Comparison of ENCODE assay signal across 9 cellular contexts in genomic region chr20:58690851-58691250, GRCh38. TPM values are rescaled to one million over a fixed set of nuclear protein-coding genes. Genes with fewer than 3 reads are reported as not detected.
DNase-seq lines count a peak whose midpoint lies in the region; ATAC-seq and TF ChIP-seq lines count a peak whose summit lies in the region.
"Had no signal": no experiment of that assay in that cellular context is flagged by ENCODE, and none has a peak within 500 bp of the region (broad histone marks: within the 10 kb centered on the region; RNA-seq: fewer than 3 reads in every experiment).

No MANE protein-coding gene starts in this region.

- H2AFZ ChIP-seq in fibroblast of lung (ENCODE audit: low read length), result peak overlapping the region; percentile 1

- H4K20me1 ChIP-seq in fibroblast of lung (ENCODE audit: control insufficient read depth, extremely low read depth, insufficient read depth, low read length), result no peaks in the 10 kb centered on the region

- DNase-seq in RWPE2 (ENCODE audit: low spot score) (peak; percentile 26), fibroblast of lung (ENCODE audit: low read depth in 2 of 2) (peak; percentile 23 to 58), omental fat pad (ENCODE audit: low spot score) (no peak), RPMI8226 (no peak), NCI-H2107 (lab: John Stamatoyannopoulos, UW) (no peak), NCI-H1092 treated with DMSO at 0.1 percent for 48 hours (lab: John Stamatoyannopoulos, UW) (no peak)
- DNase-seq in stimulated activated CD4-positive, alpha-beta T cell treated with anti-CD3 and anti-CD28 coated beads, Interleukin-2, amount 100 ng/mL, for 48 hours, result no peak

- ATAC-seq in RWPE2 (ENCODE audit: low read depth), result no peak
- ATAC-seq in omental fat pad (ENCODE audit: low FRiP score), result peak; percentile 39

- no peak for TF ChIP-seq CTCF in C4-2B (conservative IDR thresholded peaks at IDR 0.05)
- no peak for TF ChIP-seq CTCF in RWPE2 (IDR thresholded peaks at IDR 0.05; ENCODE audit: poor library complexity, severe bottlenecking)
- TF ChIP-seq CTCF in fibroblast of lung (conservative IDR thresholded peaks at IDR 0.05 in 1 of 2, IDR thresholded peaks at IDR 0.05 in 1 of 2; ENCODE audit: low read depth in 1 of 2, low read length in 2 of 2), result no peak
- TF ChIP-seq CTCF in omental fat pad (IDR thresholded peaks at IDR 0.05), result no peak

- H3K4me3 ChIP-seq in RWPE2 (ENCODE audit: severe bottlenecking) (no peak overlapping the region), fibroblast of lung (replicated peaks in 1 of 4; ENCODE audit: control extremely low read depth in 1 of 4, insufficient read depth in 1 of 4, low read depth in 3 of 4, low read length in 4 of 4) (no peak overlapping the region)
- H3K4me3 ChIP-seq: SK-N-MC had no signal

- H3K79me2 ChIP-seq in fibroblast of lung (ENCODE audit: control insufficient read depth, insufficient read depth, low read length), result no peaks in the 10 kb centered on the region

- no peaks in the 10 kb centered on the region for H3K9me3 ChIP-seq in RWPE2 (ENCODE audit: severe bottlenecking)
- no peaks in the 10 kb centered on the region for H3K9me3 ChIP-seq in fibroblast of lung (ENCODE audit: control insufficient read depth, insufficient read depth, low read depth, low read length)

- no peaks in the 10 kb centered on the region for H3K27me3 ChIP-seq in RWPE2 (ENCODE audit: insufficient read depth, poor library complexity, severe bottlenecking)
- H3K27me3 ChIP-seq in fibroblast of lung (ENCODE audit: control insufficient read depth, insufficient read depth, low read length), result no peaks in the 10 kb centered on the region

- H3K4me2 ChIP-seq in fibroblast of lung (ENCODE audit: extremely low read depth, insufficient read depth, low read length), result peak overlapping the region; percentile 41

- peaks cover 6% of the 10 kb centered on the region; the same call in 1 of the 2 replicates for H3K36me3 ChIP-seq in RWPE2 (ENCODE audit: low read depth)
- H3K36me3 ChIP-seq in fibroblast of lung (ENCODE audit: control insufficient read depth, insufficient read depth, low read length), result peaks cover 1% of the 10 kb centered on the region

- no peak overlapping the region for H3K9ac ChIP-seq in fibroblast of lung (ENCODE audit: insufficient read depth, low read length)

- H3K4me1 ChIP-seq in RWPE2 (ENCODE audit: insufficient read depth, poor library complexity, severe bottlenecking) (peaks cover 7% of the 10 kb centered on the region), fibroblast of lung (ENCODE audit: control insufficient read depth, extremely low read depth, insufficient read depth, low read length) (peaks cover 8% of the 10 kb centered on the region)

- H3K27ac ChIP-seq in C4-2B, result peak overlapping the region; percentile 92
- peak overlapping the region; percentile 1 for H3K27ac ChIP-seq in RWPE2 (ENCODE audit: poor library complexity, severe bottlenecking)
- peak overlapping the region; percentile 7 for H3K27ac ChIP-seq in fibroblast of lung (ENCODE audit: insufficient read depth, low read length)
- H3K27ac ChIP-seq: SK-N-MC had no signal

RNA-seq across cellular contexts. Expression of gene NPEPL1, which starts 1.7 kb away (rescaled TPM):
- total RNA-seq in fibroblast of lung, result 18.7 and 24.6 TPM in 2 replicates
- 2.9 and 3.7 TPM in 2 replicates for polyA plus RNA-seq in fibroblast of lung
- 11.2 and 15.5 TPM in 2 replicates for polyA plus RNA-seq in fibroblast of lung (2012)
- 2.6 and 19.7 TPM in 2 replicates for polyA minus RNA-seq in fibroblast of lung (ENCODE audit: low replicate concordance)
- 10 to 100 TPM; 24.9 to 49.8 (median 27.9) TPM for total RNA-seq in omental fat pad

RNA-seq across cellular contexts. Expression of gene STX16, which starts 39.8 kb away (rescaled TPM):
- total RNA-seq in fibroblast of lung, result 46.0 and 64.9 TPM in 2 replicates
- polyA plus RNA-seq in fibroblast of lung, result 35.1 and 39.3 TPM in 2 replicates
- polyA plus RNA-seq in fibroblast of lung (2012), result 25.1 and 26.9 TPM in 2 replicates
- 7.7 and 32.4 TPM in 2 replicates for polyA minus RNA-seq in fibroblast of lung (ENCODE audit: low replicate concordance)
- 10 to 100 TPM; 38.5 to 87.2 (median 49.1) TPM for total RNA-seq in omental fat pad

Comparison
In these comparisons a context has a peak if more than half of its experiments do, and no peak if none do; other contexts are left out.
1. H3K27ac ChIP-seq: peak in every context shown above with its lines; median percentile 92 in C4-2B; 7 in fibroblast of lung; 1 in RWPE2.
2. DNase-seq: peak in RWPE2 (single experiment) and fibroblast of lung (2 of 2); none in omental fat pad (single experiment), stimulated activated CD4-positive, alpha-beta T cell treated with anti-CD3 and anti-CD28 coated beads, Interleukin-2, amount 100 ng/mL, for 48 hours (0 of 2), RPMI8226 (single experiment), NCI-H2107 (single experiment) and NCI-H1092 treated with DMSO at 0.1 percent for 48 hours (single experiment).